Comparison of ENCODE assay signal across 1 cellular context in genomic region chr6:115720900-115721299, GRCh38.
TF ChIP-seq lines count a peak whose summit lies in the region.

No MANE protein-coding gene starts in this region.

TF ChIP-seq in HepG2, 621 proteins besides CTCF, POLR2A, EP300 and RAD21 (continued from another document):
- TF ChIP-seq PITX1 (CRISPR knock-in tag; IDR thresholded peaks at IDR 0.05) (no peak), KDM5B (CRISPR knock-in tag; IDR thresholded peaks at IDR 0.05; ENCODE audit: borderline replicate concordance) (no peak), KDM4B (CRISPR knock-in tag; IDR thresholded peaks at IDR 0.05) (no peak), TAF15 (IDR thresholded peaks at IDR 0.05; ENCODE audit: low read depth, low read length, poor library complexity, severe bottlenecking) (no peak), SAP130 (CRISPR knock-in tag; IDR thresholded peaks at IDR 0.05; ENCODE audit: low read depth) (no peak), CC2D1A (CRISPR knock-in tag; IDR thresholded peaks at IDR 0.05) (no peak), LCORL (IDR thresholded peaks at IDR 0.05) (no peak), LCORL (CRISPR knock-in tag; IDR thresholded peaks at IDR 0.05) (no peak), TARDBP (CRISPR knock-in tag; IDR thresholded peaks at IDR 0.05) (no peak), SAFB2 (CRISPR knock-in tag; IDR thresholded peaks at IDR 0.05; ENCODE audit: borderline replicate concordance, low read depth) (no peak), THRA (CRISPR knock-in tag; IDR thresholded peaks at IDR 0.05; ENCODE audit: borderline replicate concordance) (no peak), TOPORS (CRISPR knock-in tag; IDR thresholded peaks at IDR 0.05) (no peak)
- TF ChIP-seq, protein P1, sequence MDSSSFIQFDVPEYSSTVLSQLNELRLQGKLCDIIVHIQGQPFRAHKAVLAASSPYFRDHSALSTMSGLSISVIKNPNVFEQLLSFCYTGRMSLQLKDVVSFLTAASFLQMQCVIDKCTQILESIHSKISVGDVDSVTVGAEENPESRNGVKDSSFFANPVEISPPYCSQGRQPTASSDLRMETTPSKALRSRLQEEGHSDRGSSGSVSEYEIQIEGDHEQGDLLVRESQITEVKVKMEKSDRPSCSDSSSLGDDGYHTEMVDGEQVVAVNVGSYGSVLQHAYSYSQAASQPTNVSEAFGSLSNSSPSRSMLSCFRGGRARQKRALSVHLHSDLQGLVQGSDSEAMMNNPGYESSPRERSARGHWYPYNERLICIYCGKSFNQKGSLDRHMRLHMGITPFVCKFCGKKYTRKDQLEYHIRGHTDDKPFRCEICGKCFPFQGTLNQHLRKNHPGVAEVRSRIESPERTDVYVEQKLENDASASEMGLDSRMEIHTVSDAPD (CRISPR knock-in tag; IDR thresholded peaks at IDR 0.05) = no peak
